In genomic region chr2:65092791-65093190, GRCh38 we compare ENCODE assay signal across 20 cellular contexts. TPM values are rescaled to one million over a fixed set of nuclear protein-coding genes. Genes with fewer than 3 reads are reported as not detected.
DNase-seq lines count a peak whose midpoint lies in the region; ATAC-seq and TF ChIP-seq lines count a peak whose summit lies in the region.
"Had no signal": no experiment of that assay in that cellular context is flagged by ENCODE, and none has a peak within 500 bp of the region (broad histone marks: within the 10 kb centered on the region; RNA-seq: fewer than 3 reads in every experiment).

No MANE protein-coding gene starts in this region.

- H3K27me3 Mint-ChIP-seq in CD4-positive, alpha-beta memory T cell, result no peaks in the 10 kb centered on the region
- H3K27me3 Mint-ChIP-seq in activated T-helper 17 cell treated with anti-CD3 and anti-CD28 coated beads, Interleukin-2, amount 50 U/mL, for 72 hours, result no peaks in the 10 kb centered on the region
- H3K27me3 Mint-ChIP-seq in naive thymus-derived CD8-positive, alpha-beta T cell, result no peaks in the 10 kb centered on the region
- H3K27me3 Mint-ChIP-seq: dendritic cell treated with granulocyte-macrophage colony-stimulating factor and Interleukin-4, amounts not matched to agents 40 ng/mL and 50 ng/mL, for 4 days had no signal

- ATAC-seq in activated T-helper 17 cell treated with anti-CD3 and anti-CD28 coated beads, Interleukin-2, amount 50 U/mL, for 72 hours (replicated peaks), result no peak
- ATAC-seq in naive thymus-derived CD8-positive, alpha-beta T cell, result no peak
- ATAC-seq in omental fat pad (ENCODE audit: low FRiP score), result no peak
- no peak for ATAC-seq in GM21447 (IDR thresholded peaks at IDR 0.05; ENCODE audit: unreplicated experiment)

- peak overlapping the region in 6 of 7 donors; percentile 6 to 80 (median 39) for H3K27ac Mint-ChIP-seq in CD4-positive, alpha-beta memory T cell
- H3K27ac Mint-ChIP-seq in activated T-helper 17 cell treated with anti-CD3 and anti-CD28 coated beads, Interleukin-2, amount 50 U/mL, for 72 hours, result peak overlapping the region; percentile 71
- peak overlapping the region in 8 of 10 donors; percentile 23 to 66 (median 46) for H3K27ac Mint-ChIP-seq in naive thymus-derived CD8-positive, alpha-beta T cell
- H3K27ac Mint-ChIP-seq: dendritic cell treated with granulocyte-macrophage colony-stimulating factor and Interleukin-4, amounts not matched to agents 40 ng/mL and 50 ng/mL, for 4 days had no signal

- no peaks in the 10 kb centered on the region for H3K9me3 Mint-ChIP-seq in CD4-positive, alpha-beta memory T cell
- no peaks in the 10 kb centered on the region for H3K9me3 Mint-ChIP-seq in activated T-helper 17 cell treated with anti-CD3 and anti-CD28 coated beads, Interleukin-2, amount 50 U/mL, for 72 hours
- no peaks in the 10 kb centered on the region for H3K9me3 Mint-ChIP-seq in naive thymus-derived CD8-positive, alpha-beta T cell

- peaks cover 42 to 72% of the 10 kb centered on the region in 2 donors for H3K36me3 Mint-ChIP-seq in CD4-positive, alpha-beta memory T cell
- H3K36me3 Mint-ChIP-seq in activated T-helper 17 cell treated with anti-CD3 and anti-CD28 coated beads, Interleukin-2, amount 50 U/mL, for 72 hours (ENCODE audit: low read depth), result peaks cover 99% of the 10 kb centered on the region
- H3K36me3 Mint-ChIP-seq in naive thymus-derived CD8-positive, alpha-beta T cell, result peaks cover 2 to 91% (median 20%) of the 10 kb centered on the region in 3 donors

- H3K4me3 ChIP-seq in CD4-positive, alpha-beta memory T cell (ENCODE audit: low read length in 2 of 2), result no peak overlapping the region
- H3K4me3 ChIP-seq: heart right ventricle, Peyer's patch, stomach had no signal

- H3K9me3 ChIP-seq in CD4-positive, alpha-beta memory T cell (ENCODE audit: control insufficient read depth in 1 of 2, low read length in 2 of 2), result no peaks in the 10 kb centered on the region
- H3K9me3 ChIP-seq: heart right ventricle, Peyer's patch, stomach had no signal

- CTCF ChIA-PET in CD4-positive, alpha-beta memory T cell (lab: Charles Lee; ENCODE audit: partially characterized antibody), result no interaction called here

- no peak for TF ChIP-seq CTCF in omental fat pad (IDR thresholded peaks at IDR 0.05)

- peak; percentile 18 for DNase-seq in CD1c-positive myeloid dendritic cell (ENCODE audit: extremely low spot score)
- DNase-seq in CD4-positive, alpha-beta memory T cell, result no peak
- DNase-seq in naive thymus-derived CD8-positive, alpha-beta T cell, result no peak
- DNase-seq in mesenteric fat pad (ENCODE audit: low spot score), result no peak
- DNase-seq in omental fat pad (ENCODE audit: low spot score), result no peak
- DNase-seq: COR-L47; HCEC 1CT; heart right ventricle; Karpas-422; NCI-H1092; NCI-H2081 treated with DMSO at 0.1 percent for 48 hours; NCI-H446; Peyer's patch; posterior cingulate gyrus; stimulated activated CD4-positive, alpha-beta T cell treated with anti-CD3 and anti-CD28 coated beads, Interleukin-2, amount 100 ng/mL, for 24 hours; stomach; trophoblast cell had no signal

- H3K4me3 Mint-ChIP-seq in CD4-positive, alpha-beta memory T cell, result no peak overlapping the region
- no peak overlapping the region for H3K4me3 Mint-ChIP-seq in activated T-helper 17 cell treated with anti-CD3 and anti-CD28 coated beads, Interleukin-2, amount 50 U/mL, for 72 hours
- no peak overlapping the region for H3K4me3 Mint-ChIP-seq in naive thymus-derived CD8-positive, alpha-beta T cell
- H3K4me3 Mint-ChIP-seq: dendritic cell treated with granulocyte-macrophage colony-stimulating factor and Interleukin-4, amounts not matched to agents 40 ng/mL and 50 ng/mL, for 4 days had no signal

- H3K36me3 ChIP-seq in CD4-positive, alpha-beta memory T cell (ENCODE audit: insufficient read depth, low read length), result peaks cover 46% of the 10 kb centered on the region

- intact Hi-C loops in CD4-positive, alpha-beta memory T cell (cut with micrococcal nuclease), result no loop called here

- H3K27me3 ChIP-seq in CD4-positive, alpha-beta memory T cell (ENCODE audit: insufficient read depth, low read length), result no peaks in the 10 kb centered on the region
- H3K27me3 ChIP-seq: heart right ventricle, Peyer's patch, stomach had no signal

- H3K4me1 ChIP-seq in CD4-positive, alpha-beta memory T cell (ENCODE audit: insufficient read depth, low read length), result no peaks in the 10 kb centered on the region

- peaks cover 11 to 27% (median 23%) of the 10 kb centered on the region in 4 donors for H3K4me1 Mint-ChIP-seq in CD4-positive, alpha-beta memory T cell
- H3K4me1 Mint-ChIP-seq in activated T-helper 17 cell treated with anti-CD3 and anti-CD28 coated beads, Interleukin-2, amount 50 U/mL, for 72 hours, result peaks cover 12% of the 10 kb centered on the region
- H3K4me1 Mint-ChIP-seq in naive thymus-derived CD8-positive, alpha-beta T cell, result peaks cover 13 to 27% (median 17%) of the 10 kb centered on the region in 4 donors

- POLR2A ChIA-PET in CD4-positive, alpha-beta memory T cell (lab: Charles Lee; ENCODE audit: partially characterized antibody), result interaction anchor here (1.2 kb wide), 1 partner anchor 37 kb away, joined by 6 read pairs; the partner anchor contains the start of gene RAB1A
- POLR2A ChIA-PET in naive thymus-derived CD8-positive, alpha-beta T cell (lab: Charles Lee), result no interaction called here

- no peak overlapping the region for H3K27ac ChIP-seq in CD4-positive, alpha-beta memory T cell (ENCODE audit: low read depth, low read length)
- H3K27ac ChIP-seq: heart right ventricle, Peyer's patch had no signal

RNA-seq across cellular contexts. Expression of gene CEP68, which starts 36.6 kb away (rescaled TPM):
- 10 to 100 TPM; 57.7 to 59.9 TPM for total RNA-seq in CD4-positive, alpha-beta memory T cell
- 10 to 100 TPM; 19.9 to 28.4 TPM for polyA plus RNA-seq in CD4-positive, alpha-beta memory T cell
- 10 to 100 TPM in 1 of 2 donors, 1 to 10 TPM in 1; 6.9 to 10.5 TPM for total RNA-seq in activated T-helper 17 cell treated with anti-CD3 and anti-CD28 coated beads, Interleukin-2, amount 50 U/mL, for 72 hours
- total RNA-seq in naive thymus-derived CD8-positive, alpha-beta T cell, result 10 to 100 TPM; 53.3 to 61.7 TPM
- polyA plus RNA-seq in naive thymus-derived CD8-positive, alpha-beta T cell, result 10 to 100 TPM; 26.6 to 39.1 (median 34.7) TPM
- 21.9 TPM for total RNA-seq in mesenteric fat pad
- total RNA-seq in omental fat pad, result 10 to 100 TPM in 3 of 4 donors, 1 to 10 TPM in 1; 9.7 to 67.3 (median 21.3) TPM

RNA-seq across cellular contexts. Expression of gene RAB1A, which starts 37.1 kb away (rescaled TPM):
- total RNA-seq in CD4-positive, alpha-beta memory T cell, result 10 to 100 TPM; 53.3 to 58.4 TPM
- 10 to 100 TPM; 53.2 to 81.6 TPM for polyA plus RNA-seq in CD4-positive, alpha-beta memory T cell
- 10 to 100 TPM; 72.1 to 87.1 TPM for total RNA-seq in activated T-helper 17 cell treated with anti-CD3 and anti-CD28 coated beads, Interleukin-2, amount 50 U/mL, for 72 hours
- 10 to 100 TPM; 51.4 to 51.8 TPM for total RNA-seq in naive thymus-derived CD8-positive, alpha-beta T cell
- polyA plus RNA-seq in naive thymus-derived CD8-positive, alpha-beta T cell, result 10 to 100 TPM; 38.8 to 45.4 (median 41.7) TPM
- total RNA-seq in mesenteric fat pad, result 216 TPM
- 100 to 1,000 TPM; 100 to 177 (median 113) TPM for total RNA-seq in omental fat pad
